In genomic region chr22:17631076-17631565, GRCh38 we compare ENCODE assay signal across 23 cellular contexts.
"Had no signal": no experiment of that assay in that cellular context is flagged by ENCODE, and none has a peak within 500 bp of the region (broad histone marks: within the 10 kb centered on the region; RNA-seq: fewer than 3 reads in every experiment).

No MANE protein-coding gene starts in this region.

- H3K27me3 ChIP-seq: brain microvascular endothelial cell, esophagus muscularis mucosa, heart left ventricle, sigmoid colon, testis, upper lobe of right lung had no signal

- H3K27me3 Mint-ChIP-seq: activated B cell treated with CpG ODN at 0.5 μM for 24 hours; activated CD4-positive, alpha-beta memory T cell treated with anti-CD3 and anti-CD28 coated beads for 36 hours; progenitor cell of endocrine pancreas; stimulated activated naive B cell treated with anti-CD40 and anti-IgM and Interleukin-4, amounts not matched to agents 10 μg/mL and 1 μg/mL and 100 μg/mL, for 72 hours; T-helper 17 cell had no signal

- H3K9me3 ChIP-seq: heart left ventricle, sigmoid colon, testis, upper lobe of right lung had no signal

- H3K9me3 Mint-ChIP-seq: activated B cell treated with CpG ODN at 0.5 μM for 24 hours; activated CD4-positive, alpha-beta memory T cell treated with anti-CD3 and anti-CD28 coated beads for 36 hours; stimulated activated naive B cell treated with anti-CD40 and anti-IgM and Interleukin-4, amounts not matched to agents 10 μg/mL and 1 μg/mL and 100 μg/mL, for 72 hours had no signal

- H3K27ac ChIP-seq: brain microvascular endothelial cell, esophagus muscularis mucosa, heart left ventricle, sigmoid colon, testis, upper lobe of right lung had no signal

- H3K4me3 ChIP-seq: esophagus muscularis mucosa, heart left ventricle, sigmoid colon, smooth muscle cell, testis, upper lobe of right lung had no signal

- H3K36me3 Mint-ChIP-seq: stimulated activated naive B cell treated with anti-CD40 and anti-IgM and Interleukin-4, amounts not matched to agents 10 μg/mL and 1 μg/mL and 100 μg/mL, for 72 hours had no signal

- H3K27ac Mint-ChIP-seq: activated B cell treated with CpG ODN at 0.5 μM for 24 hours; activated CD4-positive, alpha-beta memory T cell treated with anti-CD3 and anti-CD28 coated beads for 36 hours; progenitor cell of endocrine pancreas; stimulated activated naive B cell treated with anti-CD40 and anti-IgM and Interleukin-4, amounts not matched to agents 10 μg/mL and 1 μg/mL and 100 μg/mL, for 72 hours; T-helper 17 cell had no signal

- DNase-seq: activated B cell treated with CpG ODN at 0.5 μM for 24 hours; activated CD4-positive, alpha-beta memory T cell treated with anti-CD3 and anti-CD28 coated beads for 36 hours; activated CD4-positive, alpha-beta T cell treated with anti-CD3 and anti-CD28 coated beads for 48 hours; activated effector memory CD4-positive, alpha-beta T cell treated with anti-CD3 and anti-CD28 coated beads, Interleukin-2, amount 50 U/mL, for 16 hours; activated naive CD4-positive, alpha-beta T cell treated with anti-CD3 and anti-CD28 coated beads, Interleukin-2, amount 50 U/mL, for 16 hours; anterior cingulate cortex; brain microvascular endothelial cell; caudate nucleus; effector memory CD4-positive, alpha-beta T cell; heart left ventricle; left cardiac atrium; retina; sigmoid colon; stimulated activated CD4-positive, alpha-beta T cell treated with anti-CD3 and anti-CD28 coated beads, Interleukin-15, amount 100 ng/mL, for 24 hours; stimulated activated CD8-positive, alpha-beta memory T cell treated with anti-CD3 and anti-CD28 coated beads, Interleukin-4, amount 100 ng/mL, for 48 hours; stimulated activated naive B cell treated with anti-CD40 and anti-IgM and Interleukin-4, amounts not matched to agents 10 μg/mL and 1 μg/mL and 100 μg/mL, for 72 hours; SW 1271; T-helper 17 cell; testis had no signal

- H3K4me3 Mint-ChIP-seq: activated CD4-positive, alpha-beta memory T cell treated with anti-CD3 and anti-CD28 coated beads for 36 hours; stimulated activated naive B cell treated with anti-CD40 and anti-IgM and Interleukin-4, amounts not matched to agents 10 μg/mL and 1 μg/mL and 100 μg/mL, for 72 hours; T-helper 17 cell had no signal

- H3K36me3 ChIP-seq: heart left ventricle, sigmoid colon, upper lobe of right lung had no signal

- H3K4me2 ChIP-seq: smooth muscle cell had no signal
